ENCODE assay signal across 9 cellular contexts in genomic region chr9:92740446-92740961, GRCh38. TPM values are rescaled to one million over a fixed set of nuclear protein-coding genes. Genes with fewer than 3 reads are reported as not detected.
A peak's percentile ranks its signal among the peaks of the same experiment; 100 is the strongest.
DNase-seq lines count a peak whose midpoint lies in the region; ATAC-seq and TF ChIP-seq lines count a peak whose summit lies in the region.
"Had no signal": no experiment of that assay in that cellular context is flagged by ENCODE, and none has a peak within 500 bp of the region (broad histone marks: within the 10 kb centered on the region; RNA-seq: fewer than 3 reads in every experiment).

No MANE protein-coding gene starts in this region.

- H3K36me3 ChIP-seq in GM23248 (ENCODE audit: low read depth): no peaks in the 10 kb centered on the region
- no peaks in the 10 kb centered on the region for H3K36me3 ChIP-seq in left ventricle myocardium inferior
- no peaks in the 10 kb centered on the region for H3K36me3 ChIP-seq in smooth muscle cell (ENCODE audit: low read depth)

- peaks cover 85 to 96% (median 90%) of the 10 kb centered on the region in 3 donors for H3K4me1 Mint-ChIP-seq in T-cell

- H3K9me3 Mint-ChIP-seq in T-cell: no peaks in the 10 kb centered on the region

- H3K27me3 ChIP-seq in GM23248 (replicated peaks; ENCODE audit: insufficient read depth) (no peaks in the 10 kb centered on the region), left ventricle myocardium inferior (ENCODE audit: low read depth) (no peaks in the 10 kb centered on the region), smooth muscle cell (ENCODE audit: low read depth) (no peaks in the 10 kb centered on the region)

- peak overlapping the region; percentile 8 to 48 for H3K27ac Mint-ChIP-seq in T-cell

- intact Hi-C loops in left ventricle myocardium inferior (cut with micrococcal nuclease): no loop called here

- H3K9ac ChIP-seq in GM23248: no peak overlapping the region
- no peak overlapping the region for H3K9ac ChIP-seq in smooth muscle cell (ENCODE audit: low read depth)

- H3K4me1 ChIP-seq in GM23248 (ENCODE audit: insufficient read depth) (peaks cover 28% of the 10 kb centered on the region), left ventricle myocardium inferior (peaks cover 98% of the 10 kb centered on the region), smooth muscle cell (ENCODE audit: low read depth) (peaks cover 7% of the 10 kb centered on the region)

- H3K27ac ChIP-seq in GM23248 (peak overlapping the region; percentile 7; the same call in 1 of the 2 replicates), left ventricle myocardium inferior (replicated peaks) (peak overlapping the region; percentile 80), smooth muscle cell (ENCODE audit: low read depth) (peak overlapping the region; percentile 52)

- H3K4me2 ChIP-seq in GM23248 (ENCODE audit: unreplicated experiment): peak overlapping the region; percentile 19
- no peak overlapping the region for H3K4me2 ChIP-seq in smooth muscle cell

- no peak for DNase-seq in GM23248
- DNase-seq in T-cell: no peak
- DNase-seq in left ventricle myocardium inferior: no peak
- DNase-seq in smooth muscle cell (lab: John Stamatoyannopoulos, UW; ENCODE audit: unreplicated experiment): no peak
- no peak for DNase-seq in activated CD4-positive, alpha-beta T cell treated with anti-CD3 and anti-CD28 coated beads, Interleukin-2, amount 50 U/mL, for 4 hours
- DNase-seq in putamen (ENCODE audit: low spot score): no peak
- no peak for DNase-seq in NCI-H1048 (lab: John Stamatoyannopoulos, UW)
- DNase-seq: activated T-cell treated with anti-CD3 and anti-CD28 coated beads, Interleukin-2, amount 50 U/mL, for 1 hour had no signal

- H3K4me3 ChIP-seq in GM23248 (no peak overlapping the region), left ventricle myocardium inferior (peak overlapping the region; percentile 43), smooth muscle cell (no peak overlapping the region)

- POLR2A ChIA-PET in T-cell (lab: Charles Lee): no interaction called here

- no peaks in the 10 kb centered on the region for H3K36me3 Mint-ChIP-seq in T-cell

- in situ Hi-C loops in GM23248 (cut with MboI): no loop called here

- 0 out of 2 replicates have a peak, but pooled peaks cover 5% of the 10 kb centered on the region for H3F3A ChIP-seq in GM23248 (ENCODE audit: insufficient read depth)
- no peaks in the 10 kb centered on the region for H3F3A ChIP-seq in smooth muscle cell (ENCODE audit: low read depth)

- ATAC-seq in T-cell (replicated peaks in 1 of 4) (peak in 1 of 4 experiments; percentile 12), GM21825 (IDR thresholded peaks at IDR 0.05; ENCODE audit: unreplicated experiment) (no peak)

- no peaks in the 10 kb centered on the region for H3K9me2 ChIP-seq in GM23248 (ENCODE audit: insufficient read depth)

- no peaks in the 10 kb centered on the region for H3K9me3 ChIP-seq in GM23248 (ENCODE audit: low read depth)
- no peaks in the 10 kb centered on the region for H3K9me3 ChIP-seq in left ventricle myocardium inferior (replicated peaks)
- no peaks in the 10 kb centered on the region for H3K9me3 ChIP-seq in smooth muscle cell (replicated peaks; ENCODE audit: low read depth)

- H4K20me1 ChIP-seq in GM23248 (ENCODE audit: insufficient read depth): 0 out of 2 replicates have a peak, but pooled peaks cover 2% of the 10 kb centered on the region
- H4K20me1 ChIP-seq in smooth muscle cell (ENCODE audit: low read depth): peaks cover 100% of the 10 kb centered on the region

- TF ChIP-seq CTCF in left ventricle myocardium inferior (IDR thresholded peaks at IDR 0.05; ENCODE audit: borderline replicate concordance): no peak
- TF ChIP-seq CTCF in smooth muscle cell (IDR thresholded peaks at IDR 0.05; ENCODE audit: borderline replicate concordance, insufficient read depth, poor library complexity, severe bottlenecking): no peak

- WGBS in GM23248 (ENCODE audit: low coverage in 1 of 2, low lambda C conversion rate in 2 of 2, missing lambda C conversion rate in 2 of 2), 2 experiments: 15 to 24% methylated on average over 7 of the region's 7 CpGs
- WGBS in smooth muscle cell (ENCODE audit: low lambda C conversion rate): 83% methylated on average over 7 of the region's 7 CpGs

- 0 out of 2 replicates have a peak overlapping the region, but pooled peaks have one; percentile 17 for H2AFZ ChIP-seq in GM23248
- H2AFZ ChIP-seq in smooth muscle cell (ENCODE audit: low read depth): no peak overlapping the region

- H3K27me3 Mint-ChIP-seq in T-cell: no peaks in the 10 kb centered on the region

- H3K79me2 ChIP-seq in GM23248 (ENCODE audit: insufficient read depth) (peaks cover 100% of the 10 kb centered on the region), smooth muscle cell (ENCODE audit: low read depth) (peaks cover 94% of the 10 kb centered on the region)

- CTCF ChIA-PET in T-cell (lab: Charles Lee): no interaction called here

- peak overlapping the region in 1 of 3 donors; percentile 53 for H3K4me3 Mint-ChIP-seq in T-cell

RNA-seq across cellular contexts. Expression of gene BICD2, which starts 24.1 kb away (rescaled TPM):
- total RNA-seq in GM23248 (2014; rRNA removed; shearing (Covaris generic)): 45.0 and 53.5 TPM in 2 replicates
- polyA plus RNA-seq in GM23248 (2016; fragmentation: Nextera tagmentation; extraction: Ambion mirVana) (25.6 and 27.5 TPM in 2 replicates), smooth muscle cell (27.5 and 28.1 TPM in 2 replicates)
- total RNA-seq in T-cell (10 to 100 TPM; 24.1 to 36.6 (median 30.6) TPM), left ventricle myocardium inferior (37.3 TPM), smooth muscle cell (29.1 and 32.2 TPM in 2 replicates)

Comparison
In these comparisons a context has a peak if more than half of its experiments do, and no peak if none do; other contexts are left out.
1. H3K27ac ChIP-seq: peak in every context shown above with its lines; median percentile 80 in left ventricle myocardium inferior; 52 in smooth muscle cell; 7 in GM23248.